In genomic region chr2:113566674-113567238, GRCh38 we compare ENCODE assay signal across 1 cellular context.
TF ChIP-seq lines count a peak whose summit lies in the region.
"Not testable (repeated sequence)": the region's sequence is repeated elsewhere in the genome, so short reads cannot be mapped to it uniquely, and the experiment has no call there.

No MANE protein-coding gene starts in this region.

TF ChIP-seq in K562, 482 proteins besides CTCF, POLR2A, EP300 and RAD21 (continued from another document):
- TF ChIP-seq MGA (IDR thresholded peaks at IDR 0.05): peak; percentile 87
- TF ChIP-seq MEIS2 (IDR thresholded peaks at IDR 0.05; ENCODE audit: partially characterized antibody): peak; percentile 8
- peak; percentile 93 for TF ChIP-seq L3MBTL2 (IDR thresholded peaks at IDR 0.05)
- not testable (repeated sequence) for TF ChIP-seq NR4A1 (CRISPR knock-in tag; IDR thresholded peaks at IDR 0.05); NR2C1 (IDR thresholded peaks at IDR 0.05)
- TF ChIP-seq NR4A1 (tag; IDR thresholded peaks at IDR 0.05): peak; percentile 79; the same call in 1 of the 2 replicates
- TF ChIP-seq HDAC8 (tag; IDR thresholded peaks at IDR 0.05): 0 out of 2 replicates have a peak, but pooled peaks have one; percentile 38
- TF ChIP-seq CXXC5 (CRISPR knock-in tag; IDR thresholded peaks at IDR 0.05): peak; percentile 58
- 0 out of 2 replicates have a peak, but pooled peaks have one; percentile 33 for TF ChIP-seq ZBTB17 (CRISPR knock-in tag; IDR thresholded peaks at IDR 0.05)
- TF ChIP-seq ZNF175 (CRISPR knock-in tag; IDR thresholded peaks at IDR 0.05; ENCODE audit: low read depth): 0 out of 2 replicates have a peak, but pooled peaks have one; percentile 34
- TF ChIP-seq ZNF668 (CRISPR knock-in tag; IDR thresholded peaks at IDR 0.05): peak; percentile 62; the same call in 1 of the 2 replicates
- TF ChIP-seq NR2C1 (tag; IDR thresholded peaks at IDR 0.05): peak; percentile 39; the same call in 1 of the 2 replicates
